11 cellular contexts compared by ENCODE assay signal in the genomic region with DNA sequence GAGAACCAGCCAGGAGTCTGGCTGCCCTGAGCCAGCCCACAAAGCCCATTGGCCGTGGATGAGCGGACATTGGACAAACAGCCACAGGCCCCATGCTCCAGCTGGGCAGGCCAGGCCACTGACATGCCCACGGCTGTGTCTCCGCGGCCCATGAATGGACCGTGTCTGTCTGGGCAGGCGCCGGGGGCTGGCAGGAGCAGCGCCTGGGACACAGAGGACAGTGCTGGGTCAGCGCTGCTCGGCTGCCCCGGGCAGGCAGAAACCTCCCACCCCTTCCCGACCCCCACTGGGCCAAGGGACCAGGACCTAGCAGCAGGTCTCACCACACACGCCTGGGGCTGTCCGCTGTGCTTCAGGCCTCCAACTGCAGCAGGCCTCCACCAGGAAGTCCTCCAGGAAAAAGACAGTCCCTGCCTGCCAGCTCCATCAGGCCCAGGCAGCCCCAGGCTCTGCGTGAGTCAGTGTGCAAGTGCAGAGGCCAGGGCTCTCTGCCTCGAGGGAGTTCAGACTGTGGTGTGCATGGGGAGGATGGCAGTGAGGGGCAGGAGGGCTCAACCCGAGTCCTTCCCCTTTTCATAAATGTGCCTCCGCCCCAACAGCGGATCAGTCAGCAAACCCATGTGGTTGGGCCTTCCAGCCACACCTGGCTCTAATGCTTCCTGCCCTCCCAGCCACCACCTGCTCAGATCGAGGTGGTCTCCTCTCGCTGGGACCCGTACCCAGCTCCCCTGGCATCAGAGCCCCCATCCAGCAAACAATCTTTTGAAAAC. TPM values are rescaled to one million over a fixed set of nuclear protein-coding genes. Genes with fewer than 3 reads are reported as not detected.
DNase-seq lines count a peak whose midpoint lies in the region; ATAC-seq and TF ChIP-seq lines count a peak whose summit lies in the region.
"Had no signal": no experiment of that assay in that cellular context is flagged by ENCODE, and none has a peak within 500 bp of the region (broad histone marks: within the 10 kb centered on the region; RNA-seq: fewer than 3 reads in every experiment).

No MANE protein-coding gene starts in this region.

- no peaks in the 10 kb centered on the region for H3K27me3 ChIP-seq in PC-3 (ENCODE audit: low read length)
- H3K27me3 ChIP-seq in osteoblast (ENCODE audit: insufficient read depth, low read length), result no peaks in the 10 kb centered on the region
- H3K27me3 ChIP-seq in tibial artery, result peaks cover 0 to 36% of the 10 kb centered on the region in 2 donors

- H2AFZ ChIP-seq in PC-3 (ENCODE audit: low read length) (no peak overlapping the region), osteoblast (ENCODE audit: low read length) (peak overlapping the region; percentile 56)

- no peak overlapping the region for H3K4me3 ChIP-seq in PC-3 (ENCODE audit: low read length)
- H3K4me3 ChIP-seq in epithelial cell of esophagus (ENCODE audit: low read length), result no peak overlapping the region
- no peak overlapping the region for H3K4me3 ChIP-seq in osteoblast (ENCODE audit: insufficient read depth, low read length)
- no peak overlapping the region for H3K4me3 ChIP-seq in tibial artery

- no peak for ATAC-seq in PC-3

- no peak overlapping the region for H3K9ac ChIP-seq in PC-3 (ENCODE audit: low read length)

- H3K36me3 ChIP-seq in PC-3 (ENCODE audit: low read depth, low read length) (no peaks in the 10 kb centered on the region), osteoblast (ENCODE audit: insufficient read depth, low read length) (no peaks in the 10 kb centered on the region), tibial artery (no peaks in the 10 kb centered on the region)

- H4K20me1 ChIP-seq in PC-3 (ENCODE audit: low read length) (no peaks in the 10 kb centered on the region), osteoblast (ENCODE audit: insufficient read depth, low read length) (no peaks in the 10 kb centered on the region)

- H3K4me2 ChIP-seq in PC-3 (ENCODE audit: low read length), result no peak overlapping the region
- no peak overlapping the region for H3K4me2 ChIP-seq in osteoblast (ENCODE audit: insufficient read depth, low read length)

- H3K9me3 Mint-ChIP-seq in activated CD4-positive, alpha-beta T cell treated with anti-CD3 and anti-CD28 coated beads, Interleukin-2, amount 10 ng/mL, durations not matched to agents 7 days and 5 days, result no peaks in the 10 kb centered on the region
- H3K9me3 Mint-ChIP-seq: activated CD4-positive, alpha-beta memory T cell treated with anti-CD3 and anti-CD28 coated beads for 36 hours; stimulated activated naive CD8-positive, alpha-beta T cell treated with anti-CD3 and anti-CD28 coated beads, Interleukin-15, Interleukin-2, amounts not matched to agents 100 ng/mL and 50 ng/mL, for 24 hours had no signal

- no peaks in the 10 kb centered on the region for H3K9me2 ChIP-seq in PC-3 (replicated peaks; ENCODE audit: low read length)

- H3K27ac Mint-ChIP-seq in activated CD4-positive, alpha-beta T cell treated with anti-CD3 and anti-CD28 coated beads, Interleukin-2, amount 10 ng/mL, durations not matched to agents 7 days and 5 days, result no peak overlapping the region
- H3K27ac Mint-ChIP-seq: activated CD4-positive, alpha-beta memory T cell treated with anti-CD3 and anti-CD28 coated beads for 36 hours; stimulated activated naive CD8-positive, alpha-beta T cell treated with anti-CD3 and anti-CD28 coated beads, Interleukin-15, Interleukin-2, amounts not matched to agents 100 ng/mL and 50 ng/mL, for 24 hours had no signal

- BruUV-seq in PC-3 (replicated peaks; lab: Mats Ljungman, UMichigan), result no TSS peak

- H3K27me3 Mint-ChIP-seq in activated CD4-positive, alpha-beta T cell treated with anti-CD3 and anti-CD28 coated beads, Interleukin-2, amount 10 ng/mL, durations not matched to agents 7 days and 5 days, result no peaks in the 10 kb centered on the region
- H3K27me3 Mint-ChIP-seq: stimulated activated naive CD8-positive, alpha-beta T cell treated with anti-CD3 and anti-CD28 coated beads, Interleukin-15, Interleukin-2, amounts not matched to agents 100 ng/mL and 50 ng/mL, for 24 hours had no signal

- H3K4me1 Mint-ChIP-seq in activated CD4-positive, alpha-beta T cell treated with anti-CD3 and anti-CD28 coated beads, Interleukin-2, amount 10 ng/mL, durations not matched to agents 7 days and 5 days, result peaks cover 2% of the 10 kb centered on the region

- POLR2A ChIA-PET in PC-3 (lab: Charles Lee; ENCODE audit: unreplicated experiment) (no interaction called here), GM10248 (lab: Yijun Ruan, JAX) (no interaction called here)
- POLR2A ChIA-PET in activated CD4-positive, alpha-beta T cell treated with anti-CD3 and anti-CD28 coated beads, Interleukin-2, amount 10 ng/mL, durations not matched to agents 7 days and 5 days (lab: Charles Lee), result no interaction called here

- intact Hi-C loops in PC-3 (cut with micrococcal nuclease), result no loop called here
- intact Hi-C loops in tibial artery (cut with DNase I; ENCODE audit: low total_unique reads), result no loop called here

- H3K27ac ChIP-seq in PC-3 (ENCODE audit: low read length), result no peak overlapping the region
- no peak overlapping the region for H3K27ac ChIP-seq in osteoblast (ENCODE audit: low read depth, low read length)
- H3K27ac ChIP-seq in tibial artery, result no peak overlapping the region

- H3F3A ChIP-seq in PC-3 (ENCODE audit: low read length, unreplicated experiment), result no peaks in the 10 kb centered on the region

- H3K36me3 Mint-ChIP-seq in activated CD4-positive, alpha-beta T cell treated with anti-CD3 and anti-CD28 coated beads, Interleukin-2, amount 10 ng/mL, durations not matched to agents 7 days and 5 days (ENCODE audit: low read depth), result no peaks in the 10 kb centered on the region
- H3K36me3 Mint-ChIP-seq: activated CD4-positive, alpha-beta memory T cell treated with anti-CD3 and anti-CD28 coated beads for 36 hours had no signal

- no peak overlapping the region for H3K4me3 Mint-ChIP-seq in activated CD4-positive, alpha-beta T cell treated with anti-CD3 and anti-CD28 coated beads, Interleukin-2, amount 10 ng/mL, durations not matched to agents 7 days and 5 days
- H3K4me3 Mint-ChIP-seq: activated CD4-positive, alpha-beta memory T cell treated with anti-CD3 and anti-CD28 coated beads for 36 hours; stimulated activated naive CD8-positive, alpha-beta T cell treated with anti-CD3 and anti-CD28 coated beads, Interleukin-15, Interleukin-2, amounts not matched to agents 100 ng/mL and 50 ng/mL, for 24 hours had no signal

- TF ChIP-seq CTCF in PC-3 (conservative IDR thresholded peaks at IDR 0.05; ENCODE audit: low read depth, low read length) (no peak), epithelial cell of esophagus (IDR thresholded peaks at IDR 0.05; ENCODE audit: insufficient read depth, low read depth, low read length, missing control alignments) (no peak), osteoblast (IDR thresholded peaks at IDR 0.05; ENCODE audit: extremely low read depth, low read depth, low read length) (no peak), tibial artery (IDR thresholded peaks at IDR 0.05) (no peak), GM10248 (IDR thresholded peaks at IDR 0.05; ENCODE audit: control extremely low read depth, extremely low read depth, low read depth, missing control alignments) (no peak)

- CTCF ChIA-PET in PC-3 (lab: Charles Lee), result no interaction called here
- CTCF ChIA-PET in GM10248 (lab: Yijun Ruan, JAX), result interaction anchor here (1.3 to 1.9 kb wide), 3 partner anchors 31 to 49 kb away, joined by 3 to 4 read pairs (median 3); no protein-coding TSS in a partner anchor
- CTCF ChIA-PET in activated CD4-positive, alpha-beta T cell treated with anti-CD3 and anti-CD28 coated beads, Interleukin-2, amount 10 ng/mL, durations not matched to agents 7 days and 5 days (lab: Charles Lee), result no interaction called here

- DNase-seq in GDM1 (lab: John Stamatoyannopoulos, UW) (peak; percentile 60), PC-3 (peak; percentile 11), epithelial cell of esophagus (ENCODE audit: low read depth) (peak; percentile 80), osteoblast (ENCODE audit: insufficient read length, low spot score, missing footprints) (peak; percentile 99), tibial artery (no peak), GM10248 (ENCODE audit: extremely low spot score) (no peak), ecto neural progenitor cell (ENCODE audit: low spot score) (no peak)
- no peak for DNase-seq in activated CD4-positive, alpha-beta T cell treated with anti-CD3 and anti-CD28 coated beads, Interleukin-2, amount 10 ng/mL, durations not matched to agents 7 days and 5 days
- DNase-seq: activated CD4-positive, alpha-beta memory T cell treated with anti-CD3 and anti-CD28 coated beads for 36 hours; NCI-H2029 treated with DMSO at 0.1 percent for 48 hours had no signal

- H3K79me2 ChIP-seq in PC-3 (ENCODE audit: low read length) (no peaks in the 10 kb centered on the region), osteoblast (ENCODE audit: insufficient read depth, low read length) (no peaks in the 10 kb centered on the region)

- H3K4me1 ChIP-seq in PC-3 (ENCODE audit: insufficient read depth, low read length), result no peaks in the 10 kb centered on the region
- no peaks in the 10 kb centered on the region for H3K4me1 ChIP-seq in osteoblast (ENCODE audit: insufficient read depth, low read length)
- H3K4me1 ChIP-seq in tibial artery, result peaks cover 0 to 8% (median 2%) of the 10 kb centered on the region in 4 donors

- H3K9me3 ChIP-seq in PC-3 (ENCODE audit: low read length) (no peaks in the 10 kb centered on the region), osteoblast (ENCODE audit: low read depth, low read length) (no peaks in the 10 kb centered on the region), tibial artery (no peaks in the 10 kb centered on the region)

RNA-seq across cellular contexts. Expression of a gene that starts 17.2 kb away (rescaled TPM):
- total RNA-seq in PC-3 (2014; rRNA removed) (0.11 and 0.86 TPM in 2 replicates), osteoblast (0.29 and 0.36 TPM in 2 replicates)
- total RNA-seq in activated CD4-positive, alpha-beta T cell treated with anti-CD3 and anti-CD28 coated beads, Interleukin-2, amount 10 ng/mL, durations not matched to agents 7 days and 5 days, result under 1 TPM; 0.25 to 0.27 TPM

RNA-seq across cellular contexts. Expression of a gene that starts 54.6 kb away (rescaled TPM):
- 32.0 and 74.5 TPM in 2 replicates for total RNA-seq in PC-3 (2014; rRNA removed)
- 3.2 and 4.0 TPM in 2 replicates for total RNA-seq in osteoblast
- total RNA-seq in activated CD4-positive, alpha-beta T cell treated with anti-CD3 and anti-CD28 coated beads, Interleukin-2, amount 10 ng/mL, durations not matched to agents 7 days and 5 days, result 100 to 1,000 TPM; 301 to 305 TPM

RNA-seq across cellular contexts. Expression of a gene that starts 54.8 kb away (rescaled TPM):
- total RNA-seq in PC-3 (2014; rRNA removed) (28.6 and 47.7 TPM in 2 replicates), osteoblast (37.1 and 38.0 TPM in 2 replicates)
- 10 to 100 TPM; 20.9 to 22.3 TPM for total RNA-seq in activated CD4-positive, alpha-beta T cell treated with anti-CD3 and anti-CD28 coated beads, Interleukin-2, amount 10 ng/mL, durations not matched to agents 7 days and 5 days

Comparison
In these comparisons a context has a peak if more than half of its experiments do, and no peak if none do; other contexts are left out.
1. DNase-seq: peak in GDM1 (single experiment), PC-3 (single experiment), epithelial cell of esophagus (single experiment) and osteoblast (single experiment); none in tibial artery (0 of 2), GM10248 (single experiment), ecto neural progenitor cell (single experiment) and activated CD4-positive, alpha-beta T cell treated with anti-CD3 and anti-CD28 coated beads, Interleukin-2, amount 10 ng/mL, durations not matched to agents 7 days and 5 days (single experiment).